In genomic region chr5:102107865-102108264, GRCh38 we compare ENCODE assay signal across 28 cellular contexts.
"Had no signal": no experiment of that assay in that cellular context is flagged by ENCODE, and none has a peak within 500 bp of the region (broad histone marks: within the 10 kb centered on the region; RNA-seq: fewer than 3 reads in every experiment).

No MANE protein-coding gene starts in this region.

- H3K27ac ChIP-seq: adrenal gland, body of pancreas, esophagus muscularis mucosa, foreskin keratinocyte, gastroesophageal sphincter had no signal

- H3K27me3 ChIP-seq: adrenal gland, body of pancreas, esophagus muscularis mucosa, foreskin keratinocyte, gastroesophageal sphincter had no signal

- H3K9me3 ChIP-seq: adrenal gland, body of pancreas, esophagus muscularis mucosa, gastroesophageal sphincter had no signal

- H3K4me3 ChIP-seq: adrenal gland, body of pancreas, esophagus muscularis mucosa, gastroesophageal sphincter had no signal

- H3K36me3 ChIP-seq: adrenal gland, esophagus muscularis mucosa, gastroesophageal sphincter had no signal

- ATAC-seq: activated CD4-positive, alpha-beta T cell treated with anti-CD3 and anti-CD28 coated beads for 36 hours; activated CD8-positive, alpha-beta memory T cell treated with anti-CD3 and anti-CD28 coated beads, Interleukin-2, amount 10 ng/mL, durations not matched to agents 7 days and 5 days; activated CD8-positive, alpha-beta T cell treated with anti-CD3 and anti-CD28 coated beads, Interleukin-2, amount 10 ng/mL, durations not matched to agents 7 days and 5 days; activated naive CD8-positive, alpha-beta T cell treated with anti-CD3 and anti-CD28 coated beads, Interleukin-2, amount 50 U/mL, for 24 hours; body of pancreas; effector memory CD8-positive, alpha-beta T cell; foreskin keratinocyte had no signal

- DNase-seq: activated CD4-positive, alpha-beta memory T cell treated with anti-CD3 and anti-CD28 coated beads for 36 hours; activated CD4-positive, alpha-beta T cell treated with anti-CD3 and anti-CD28 coated beads for 36 hours; activated CD4-positive, alpha-beta T cell treated with anti-CD3 and anti-CD28 coated beads, Interleukin-2, amount 10 ng/mL, durations not matched to agents 24 days and 14 days; activated CD4-positive, CD25-positive, alpha-beta regulatory T cell; activated CD4-positive, CD25-positive, alpha-beta regulatory T cell treated with anti-CD3 and anti-CD28 coated beads, Interleukin-2, amount 50 U/mL, for 72 hours; activated CD8-positive, alpha-beta memory T cell treated with anti-CD3 and anti-CD28 coated beads, Interleukin-2, amount 10 ng/mL, durations not matched to agents 7 days and 5 days; activated CD8-positive, alpha-beta memory T cell treated with anti-CD3 and anti-CD28 coated beads, Interleukin-2, amount 50 U/mL, for 4 hours; activated CD8-positive, alpha-beta T cell treated with anti-CD3 and anti-CD28 coated beads, Interleukin-2, amount 10 ng/mL, durations not matched to agents 7 days and 5 days; activated effector memory CD4-positive, alpha-beta T cell treated with anti-CD3 and anti-CD28 coated beads, Interleukin-2, amount 50 U/mL, for 16 hours; activated naive CD4-positive, alpha-beta T cell treated with anti-CD3 and anti-CD28 coated beads for 36 hours; activated naive CD8-positive, alpha-beta T cell treated with anti-CD3 and anti-CD28 coated beads for 36 hours; activated naive CD8-positive, alpha-beta T cell treated with anti-CD3 and anti-CD28 coated beads, Interleukin-2, amount 50 U/mL, for 24 hours; activated T-cell treated with anti-CD3 and anti-CD28 coated beads, Interleukin-2, amount 50 U/mL, for 1 hour; activated T-cell treated with anti-CD3 and anti-CD28 coated beads, Interleukin-2, amount 50 U/mL, for 48 hours; adrenal gland; amygdala; aorta; body of pancreas; caudate nucleus; cortex of kidney; dermis blood vessel endothelial cell; effector CD4-positive, alpha-beta T cell; effector memory CD8-positive, alpha-beta T cell; erythroblast; foreskin keratinocyte; T-helper 2 cell had no signal

- H3K4me1 ChIP-seq: adrenal gland, body of pancreas, esophagus muscularis mucosa, foreskin keratinocyte, gastroesophageal sphincter had no signal
